Comparison of ENCODE assay signal across 20 cellular contexts in genomic region chr1:11331036-11331765, GRCh38.
"Had no signal": no experiment of that assay in that cellular context is flagged by ENCODE, and none has a peak within 500 bp of the region (broad histone marks: within the 10 kb centered on the region; RNA-seq: fewer than 3 reads in every experiment).

No MANE protein-coding gene starts in this region.

- DNase-seq: activated CD4-positive, alpha-beta T cell treated with anti-CD3 and anti-CD28 coated beads, Interleukin-2, amount 10 ng/mL, durations not matched to agents 24 days and 14 days; activated CD4-positive, CD25-positive, alpha-beta regulatory T cell; activated CD8-positive, alpha-beta T cell treated with anti-CD3 and anti-CD28 coated beads, Interleukin-2, amount 10 ng/mL, durations not matched to agents 7 days and 5 days; activated naive CD4-positive, alpha-beta T cell treated with Interleukin-2 at 50 U/mL for 16 hours; activated naive CD8-positive, alpha-beta T cell treated with anti-CD3 and anti-CD28 coated beads, Interleukin-2, amount 10 ng/mL, durations not matched to agents 7 days and 5 days; activated T-cell treated with anti-CD3 and anti-CD28 coated beads, Interleukin-2, amount 50 U/mL, for 24 hours; amygdala; central memory CD4-positive, alpha-beta T cell; colonic mucosa; mesenchymal stem cell; naive thymus-derived CD4-positive, alpha-beta T cell; stimulated activated CD4-positive, alpha-beta T cell treated with anti-CD3 and anti-CD28 coated beads, Interleukin-4, amount 100 ng/mL, for 1 hour; T-helper 9 cell; thyroid gland had no signal

- H3K36me3 Mint-ChIP-seq: activated naive CD8-positive, alpha-beta T cell treated with anti-CD3 and anti-CD28 coated beads, Interleukin-2, amount 10 ng/mL, durations not matched to agents 7 days and 5 days; naive thymus-derived CD4-positive, alpha-beta T cell; stimulated activated effector memory CD8-positive, alpha-beta T cell treated with anti-CD3 and anti-CD28 coated beads, Interleukin-12 subunit alpha, Interleukin-12 subunit beta, amount 100 ng/mL, for 72 hours had no signal

- H3K4me3 ChIP-seq: colonic mucosa, smooth muscle cell, thyroid gland had no signal

- H3K9me3 ChIP-seq: colonic mucosa, neutrophil, thyroid gland had no signal

- H3K4me3 Mint-ChIP-seq: activated CD4-positive, alpha-beta T cell treated with anti-CD3 and anti-CD28 coated beads, Interleukin-2, amount 10 ng/mL, durations not matched to agents 24 days and 14 days; activated CD8-positive, alpha-beta T cell treated with anti-CD3 and anti-CD28 coated beads, Interleukin-2, amount 10 ng/mL, durations not matched to agents 7 days and 5 days; activated naive CD8-positive, alpha-beta T cell treated with anti-CD3 and anti-CD28 coated beads, Interleukin-2, amount 10 ng/mL, durations not matched to agents 7 days and 5 days; activated T-cell treated with anti-CD3 and anti-CD28 coated beads, Interleukin-2, amount 50 U/mL, for 24 hours; naive thymus-derived CD4-positive, alpha-beta T cell; stimulated activated effector memory CD8-positive, alpha-beta T cell treated with anti-CD3 and anti-CD28 coated beads, Interleukin-12 subunit alpha, Interleukin-12 subunit beta, amount 100 ng/mL, for 72 hours had no signal

- H3K36me3 ChIP-seq: colonic mucosa, neutrophil, thyroid gland had no signal

- H3K9me3 Mint-ChIP-seq: activated CD4-positive, alpha-beta T cell treated with anti-CD3 and anti-CD28 coated beads, Interleukin-2, amount 10 ng/mL, durations not matched to agents 24 days and 14 days; activated naive CD8-positive, alpha-beta T cell treated with anti-CD3 and anti-CD28 coated beads, Interleukin-2, amount 10 ng/mL, durations not matched to agents 7 days and 5 days; activated T-cell treated with anti-CD3 and anti-CD28 coated beads, Interleukin-2, amount 50 U/mL, for 24 hours; activated T-helper 2 cell treated with anti-CD3 and anti-CD28 coated beads, Interferon-gamma antibody, Interleukin-2, Interleukin-4, amounts not matched to agents 10 μg/mL and 5 μg/mL and 100 μg/mL, durations not matched to agents 14 hours and 24 hours and 36 hours; naive thymus-derived CD4-positive, alpha-beta T cell; stimulated activated effector memory CD8-positive, alpha-beta T cell treated with anti-CD3 and anti-CD28 coated beads, Interleukin-12 subunit alpha, Interleukin-12 subunit beta, amount 100 ng/mL, for 72 hours had no signal

- H3K4me2 ChIP-seq: smooth muscle cell had no signal

- H3K9ac ChIP-seq: parathyroid adenoma had no signal

- H2AFZ ChIP-seq: parathyroid adenoma had no signal

- ATAC-seq: activated CD8-positive, alpha-beta T cell treated with anti-CD3 and anti-CD28 coated beads, Interleukin-2, amount 10 ng/mL, durations not matched to agents 7 days and 5 days; naive thymus-derived CD4-positive, alpha-beta T cell; sciatic nerve; stimulated activated effector memory CD8-positive, alpha-beta T cell treated with anti-CD3 and anti-CD28 coated beads, Interleukin-12 subunit alpha, Interleukin-12 subunit beta, amount 100 ng/mL, for 72 hours had no signal

- H3K27ac ChIP-seq: colonic mucosa, neutrophil, parathyroid adenoma, thyroid gland had no signal

- H3K4me1 Mint-ChIP-seq: activated CD4-positive, alpha-beta T cell treated with anti-CD3 and anti-CD28 coated beads, Interleukin-2, amount 10 ng/mL, durations not matched to agents 24 days and 14 days; activated naive CD8-positive, alpha-beta T cell treated with anti-CD3 and anti-CD28 coated beads, Interleukin-2, amount 10 ng/mL, durations not matched to agents 7 days and 5 days had no signal

- H3K79me2 ChIP-seq: parathyroid adenoma had no signal

- H3K4me1 ChIP-seq: colonic mucosa, parathyroid adenoma, thyroid gland had no signal

- H3K27ac Mint-ChIP-seq: activated CD4-positive, alpha-beta T cell treated with anti-CD3 and anti-CD28 coated beads, Interleukin-2, amount 10 ng/mL, durations not matched to agents 24 days and 14 days; activated CD8-positive, alpha-beta T cell treated with anti-CD3 and anti-CD28 coated beads, Interleukin-2, amount 10 ng/mL, durations not matched to agents 7 days and 5 days; activated naive CD8-positive, alpha-beta T cell treated with anti-CD3 and anti-CD28 coated beads, Interleukin-2, amount 10 ng/mL, durations not matched to agents 7 days and 5 days; activated T-cell treated with anti-CD3 and anti-CD28 coated beads, Interleukin-2, amount 50 U/mL, for 24 hours; activated T-helper 2 cell treated with anti-CD3 and anti-CD28 coated beads, Interferon-gamma antibody, Interleukin-2, Interleukin-4, amounts not matched to agents 10 μg/mL and 5 μg/mL and 100 μg/mL, durations not matched to agents 14 hours and 24 hours and 36 hours; stimulated activated effector memory CD8-positive, alpha-beta T cell treated with anti-CD3 and anti-CD28 coated beads, Interleukin-12 subunit alpha, Interleukin-12 subunit beta, amount 100 ng/mL, for 72 hours had no signal

- H3K27me3 ChIP-seq: colonic mucosa, neutrophil, thyroid gland had no signal

- H3K27me3 Mint-ChIP-seq: activated T-cell treated with anti-CD3 and anti-CD28 coated beads, Interleukin-2, amount 50 U/mL, for 24 hours had no signal
